Comparison of ENCODE assay signal across 1 cellular context in genomic region chr4:168150651-168151050, GRCh38.
TF ChIP-seq lines count a peak whose summit lies in the region.

No MANE protein-coding gene starts in this region.

TF ChIP-seq in GM23338, 12 proteins besides CTCF, POLR2A, EP300 and RAD21:
- TF ChIP-seq ZNF462 (CRISPR knock-in tag; IDR thresholded peaks at IDR 0.05) (no peak), JUNB (IDR thresholded peaks at IDR 0.05; ENCODE audit: unreplicated experiment) (no peak), EZH2 (IDR thresholded peaks at IDR 0.05; ENCODE audit: low read depth, unreplicated experiment) (no peak), CREB1 (CRISPR knock-in tag; IDR thresholded peaks at IDR 0.05; ENCODE audit: low read depth) (no peak), ZNF331 (CRISPR knock-in tag; IDR thresholded peaks at IDR 0.05; ENCODE audit: low read depth) (no peak), ZNF114 (CRISPR knock-in tag; IDR thresholded peaks at IDR 0.05) (no peak), POLR2AphosphoS5 (IDR thresholded peaks at IDR 0.05; ENCODE audit: low read depth) (no peak), REST (IDR thresholded peaks at IDR 0.05; ENCODE audit: unreplicated experiment) (no peak), ETS1 (IDR thresholded peaks at IDR 0.05) (no peak)
TF ChIP-seq in GM23338: peak in this region for 0.
